1 cellular context compared by ENCODE assay signal in the genomic region with DNA sequence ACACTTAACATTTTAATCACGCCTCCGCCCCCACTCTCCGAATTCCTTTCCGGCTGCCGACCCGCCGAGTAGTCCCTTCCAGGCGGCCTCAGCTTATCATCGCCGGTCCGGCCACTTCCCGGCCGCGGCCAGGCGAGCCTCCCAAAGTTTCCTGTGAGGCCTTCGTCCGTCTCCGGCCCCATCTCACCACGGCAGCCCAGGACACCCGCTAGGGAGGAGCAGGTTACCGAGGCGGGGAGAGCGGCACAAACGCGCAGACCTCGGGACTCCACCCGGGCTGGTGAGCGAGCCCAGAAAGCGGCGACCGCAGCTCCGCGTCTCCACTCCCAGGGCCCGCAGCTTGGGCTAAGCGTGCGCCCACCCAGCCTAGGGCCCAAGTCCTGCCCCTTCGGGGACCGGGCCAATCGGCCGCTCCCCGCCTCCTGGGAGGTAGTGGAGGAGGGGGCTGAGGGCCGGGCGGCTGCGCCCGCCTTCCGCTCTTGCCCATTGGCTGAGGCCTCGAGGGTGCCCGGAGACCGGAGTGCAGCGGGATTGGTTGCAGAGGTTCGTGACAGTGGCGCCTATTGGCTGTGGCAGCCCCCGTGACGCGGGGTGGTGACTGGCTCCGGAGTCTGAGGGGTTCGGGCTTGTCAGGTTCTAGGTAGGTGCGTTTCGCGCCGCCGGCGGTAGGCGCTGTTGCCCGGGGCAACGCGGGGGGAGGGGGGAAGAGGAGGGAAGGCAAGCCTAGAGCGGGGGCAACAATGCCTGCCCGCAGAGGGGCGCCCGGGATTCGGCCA.
TF ChIP-seq lines count a peak whose summit lies in the region.

No MANE protein-coding gene starts in this region.

TF ChIP-seq in WTC11, 78 proteins besides CTCF, POLR2A, EP300 and RAD21 (continued from another document):
- no peak; the same call in 1 of the 2 replicates for TF ChIP-seq FOXP4 (CRISPR knock-in tag; IDR thresholded peaks at IDR 0.05)
- TF ChIP-seq SP1 (CRISPR knock-in tag; conservative IDR thresholded peaks at IDR 0.05): peak; percentile 87
- TF ChIP-seq ELF4 (CRISPR knock-in tag; IDR thresholded peaks at IDR 0.05; ENCODE audit: low read depth): no peak
